In the genomic region with DNA sequence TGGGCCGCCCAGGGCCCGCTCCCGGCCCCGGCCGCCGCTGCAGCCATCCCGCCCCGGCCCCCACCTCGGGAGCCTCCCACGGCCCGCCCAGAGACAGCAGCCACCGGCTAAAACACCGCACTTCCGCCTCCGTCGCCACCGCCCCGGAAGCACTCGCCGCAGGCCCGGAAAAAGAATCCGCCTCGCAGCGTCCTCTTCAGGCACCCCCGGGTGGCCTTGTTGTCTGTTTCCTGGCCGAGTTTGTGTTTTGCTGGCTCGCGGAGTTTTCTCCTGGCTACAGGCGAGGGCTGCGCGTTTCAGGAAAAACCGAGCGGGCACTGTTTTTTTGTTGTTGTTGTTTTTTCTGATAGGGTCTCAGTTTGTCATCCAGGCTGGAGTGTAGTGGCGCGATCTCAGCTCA, we compare ENCODE assay signal across 8 cellular contexts. TPM values are rescaled to one million over a fixed set of nuclear protein-coding genes. Genes with fewer than 3 reads are reported as not detected.
DNase-seq lines count a peak whose midpoint lies in the region; ATAC-seq lines count a peak whose summit lies in the region.
"Not testable (repeated sequence)": the region's sequence is repeated elsewhere in the genome, so short reads cannot be mapped to it uniquely, and the experiment has no call there.

A gene (minus strand): TSS at position 125 of the 400 bp plus-strand sequence. CDS start 78 bp downstream, at position 47.

- peaks cover 18% of the 10 kb centered on the region for H3K36me3 ChIP-seq in mesodermal cell (ENCODE audit: control insufficient read depth, insufficient read depth, low read length)

- CTCF ChIA-PET in activated CD8-positive, alpha-beta memory T cell treated with anti-CD3 and anti-CD28 coated beads for 36 hours (lab: Charles Lee) = not testable (repeated sequence)

- H3K9me3 ChIP-seq in mesodermal cell (ENCODE audit: control insufficient read depth, low read length) = not testable (repeated sequence)

- not testable (repeated sequence) for H3K27ac ChIP-seq in mesodermal cell (ENCODE audit: low read depth, low read length, severe bottlenecking)

- H3K4me1 ChIP-seq in mesodermal cell (ENCODE audit: control insufficient read depth, insufficient read depth, low read length, poor library complexity, severe bottlenecking) = not testable (repeated sequence)

- POLR2A ChIA-PET in activated CD8-positive, alpha-beta memory T cell treated with anti-CD3 and anti-CD28 coated beads for 36 hours (lab: Charles Lee) = not testable (repeated sequence)

- H3K4me3 ChIP-seq in mesodermal cell (ENCODE audit: extremely low read depth, insufficient read depth, low read length, poor library complexity, severe bottlenecking) = peak within 1 kb of the TSS; percentile 40

- 0% methylated on average over 9 to 14 of the region's 35 CpGs for WGBS in mesodermal cell (ENCODE audit: insufficient coverage in 2 of 2), 2 experiments

- ATAC-seq in GM21360 (IDR thresholded peaks at IDR 0.05; ENCODE audit: unreplicated experiment) = peak; percentile 98

- peak; percentile 90 for DNase-seq in COLO668 (lab: John Stamatoyannopoulos, UW; ENCODE audit: unreplicated experiment)
- peak; percentile 4 for DNase-seq in HS-5 (ENCODE audit: low read depth)
- DNase-seq in NOMO-1 treated with DMSO at 0.1 percent for 48 hours (lab: John Stamatoyannopoulos, UW; ENCODE audit: unreplicated experiment) = peak; percentile 62
- DNase-seq in effector CD8-positive, alpha-beta T cell (lab: John Stamatoyannopoulos, UW) = peak; percentile 67
- DNase-seq in stimulated activated CD8-positive, alpha-beta memory T cell treated with anti-CD3 and anti-CD28 coated beads, Interleukin-12 subunit alpha, Interleukin-12 subunit beta, amount 100 ng/mL, for 24 hours (ENCODE audit: extremely low read depth) = peak; percentile 59

RNA-seq across cellular contexts. Expression of the gene that starts here (rescaled TPM):
- 10 to 100 TPM; 43.8 to 57.9 TPM for total RNA-seq in activated CD8-positive, alpha-beta memory T cell treated with anti-CD3 and anti-CD28 coated beads for 36 hours
- 60.8 TPM for polyA plus RNA-seq in mesodermal cell (2013, experiment 1 of 2)
- polyA plus RNA-seq in mesodermal cell (2013, experiment 2 of 2) = 62.5 TPM

Comparison
In these comparisons a context has a peak if more than half of its experiments do, and no peak if none do; other contexts are left out.
1. DNase-seq: peak in every context shown above with its lines; median percentile 90 in COLO668; 67 in effector CD8-positive, alpha-beta T cell; 62 in NOMO-1 treated with DMSO at 0.1 percent for 48 hours; 59 in stimulated activated CD8-positive, alpha-beta memory T cell treated with anti-CD3 and anti-CD28 coated beads, Interleukin-12 subunit alpha, Interleukin-12 subunit beta, amount 100 ng/mL, for 24 hours; 4 in HS-5.